ENCODE assay signal across 10 cellular contexts in genomic region chr20:62067547-62068260, GRCh38. TPM values are rescaled to one million over a fixed set of nuclear protein-coding genes. Genes with fewer than 3 reads are reported as not detected.
DNase-seq lines count a peak whose midpoint lies in the region; ATAC-seq, FAIRE-seq and TF ChIP-seq lines count a peak whose summit lies in the region.
"Had no signal": no experiment of that assay in that cellular context is flagged by ENCODE, and none has a peak within 500 bp of the region (broad histone marks: within the 10 kb centered on the region; RNA-seq: fewer than 3 reads in every experiment).

No MANE protein-coding gene starts in this region.

- H3K4me3 ChIP-seq in cardiac muscle cell (no peak overlapping the region), right cardiac atrium (ENCODE audit: low read length) (no peak overlapping the region), iPS-18a (ENCODE audit: low read length) (peak overlapping the region; percentile 88), tibial nerve (peak overlapping the region in 1 of 4 donors; percentile 53)

- no peak for FAIRE-seq in RCC 7860 (lab: Jason Lieb, UNC)

- peaks cover 31% of the 10 kb centered on the region for H3K4me1 Mint-ChIP-seq in activated T-cell treated with anti-CD3 and anti-CD28 coated beads, Interleukin-2, amount 50 U/mL, for 4 hours (ENCODE audit: low read depth)

- DNase-seq in cardiac muscle cell (ENCODE audit: low read depth in 1 of 2, low spot score in 1 of 2) (peak in 1 of 2 donors; percentile 17), right cardiac atrium (no peak), tibial nerve (ENCODE audit: low spot score in 2 of 2) (no peak), mesenteric fat pad (ENCODE audit: low spot score) (no peak), RCC 7860 (ENCODE audit: low spot score) (no peak), KBM-7 (no peak)
- DNase-seq in activated T-cell treated with anti-CD3 and anti-CD28 coated beads, Interleukin-2, amount 50 U/mL, for 4 hours, result no peak
- DNase-seq: occipital lobe, SW 1271 had no signal

- ATAC-seq in right cardiac atrium, result no peak
- no peak for ATAC-seq in activated T-cell treated with anti-CD3 and anti-CD28 coated beads, Interleukin-2, amount 50 U/mL, for 4 hours

- peaks cover 33% of the 10 kb centered on the region for H3K4me1 ChIP-seq in cardiac muscle cell (ENCODE audit: low read depth)
- peaks cover 6% of the 10 kb centered on the region for H3K4me1 ChIP-seq in right cardiac atrium (ENCODE audit: control insufficient read depth, insufficient read depth, low read length)
- peaks cover 18% of the 10 kb centered on the region for H3K4me1 ChIP-seq in iPS-18a (ENCODE audit: control insufficient read depth, low read depth, low read length)
- H3K4me1 ChIP-seq in tibial nerve, result peaks cover 0 to 36% (median 27%) of the 10 kb centered on the region in 4 donors

- peaks cover 1% of the 10 kb centered on the region for H3K36me3 Mint-ChIP-seq in activated T-cell treated with anti-CD3 and anti-CD28 coated beads, Interleukin-2, amount 50 U/mL, for 4 hours (ENCODE audit: insufficient read depth)

- peaks cover 1% of the 10 kb centered on the region for H3K9me3 Mint-ChIP-seq in activated T-cell treated with anti-CD3 and anti-CD28 coated beads, Interleukin-2, amount 50 U/mL, for 4 hours

- WGBS in right cardiac atrium, result 66% methylated on average over 18 of the region's 18 CpGs
- 63 to 67% methylated on average over 15 to 17 of the region's 18 CpGs for WGBS in tibial nerve, 2 donors

- peak overlapping the region; percentile 79 for H3K4me3 Mint-ChIP-seq in activated T-cell treated with anti-CD3 and anti-CD28 coated beads, Interleukin-2, amount 50 U/mL, for 4 hours

- TF ChIP-seq CTCF in cardiac muscle cell (IDR thresholded peaks at IDR 0.05; ENCODE audit: low read depth, low read length), result no peak
- TF ChIP-seq CTCF in tibial nerve (IDR thresholded peaks at IDR 0.05), result no peak

- H3K27me3 Mint-ChIP-seq in activated T-cell treated with anti-CD3 and anti-CD28 coated beads, Interleukin-2, amount 50 U/mL, for 4 hours (ENCODE audit: low read depth), result no peaks in the 10 kb centered on the region

- H3K27me3 ChIP-seq in cardiac muscle cell (no peaks in the 10 kb centered on the region), right cardiac atrium (ENCODE audit: control insufficient read depth, insufficient read depth) (no peaks in the 10 kb centered on the region), iPS-18a (ENCODE audit: control insufficient read depth, insufficient read depth, low read length) (no peaks in the 10 kb centered on the region), tibial nerve (peaks cover 0 to 4% of the 10 kb centered on the region in 2 donors)

- H3K27ac ChIP-seq in cardiac muscle cell, result peak overlapping the region; percentile 96
- no peak overlapping the region for H3K27ac ChIP-seq in right cardiac atrium (ENCODE audit: low read length)
- no peak overlapping the region for H3K27ac ChIP-seq in iPS-18a (ENCODE audit: low read length)
- peak overlapping the region in 3 of 4 donors; percentile 46 to 94 (median 56) for H3K27ac ChIP-seq in tibial nerve

- TF ChIP-seq EP300 in tibial nerve (IDR thresholded peaks at IDR 0.05), result no peak

- in situ Hi-C loops in KBM-7 (cut with MboI; ENCODE audit: low pct_unique_long_range_greater_than_20kb, low sequenced_read_pairs), result no loop called here

- H3K36me3 ChIP-seq in cardiac muscle cell, result no peaks in the 10 kb centered on the region
- H3K36me3 ChIP-seq in iPS-18a (ENCODE audit: control insufficient read depth, low read depth, low read length), result peaks cover under 1% of the 10 kb centered on the region
- no peaks in the 10 kb centered on the region for H3K36me3 ChIP-seq in tibial nerve

- TF ChIP-seq POLR2A in tibial nerve (IDR thresholded peaks at IDR 0.05), result no peak

- intact Hi-C loops in right cardiac atrium (cut with DNase I), result loop anchor here in 3 of 4 donors (5.0 to 10.0 kb wide), 3 partner anchors 50 to 57 kb away; partner anchors contain the start of gene LSM14B (in 2 of the 3)

- H3K9me3 ChIP-seq in cardiac muscle cell (ENCODE audit: low read depth) (no peaks in the 10 kb centered on the region), right cardiac atrium (ENCODE audit: control insufficient read depth, low read length) (no peaks in the 10 kb centered on the region), iPS-18a (ENCODE audit: control insufficient read depth, low read depth, low read length) (no peaks in the 10 kb centered on the region), tibial nerve (peaks cover 0 to 1% (median 0%) of the 10 kb centered on the region in 4 donors)

- peak overlapping the region; percentile 88 for H3K9ac ChIP-seq in iPS-18a (ENCODE audit: low read length)

RNA-seq across cellular contexts. Expression of gene TAF4, which starts 2.0 kb away (rescaled TPM):
- total RNA-seq in cardiac muscle cell, result 8.8 and 21.1 TPM in 2 replicates
- polyA plus RNA-seq in cardiac muscle cell, result 1.5 and 3.7 TPM in 2 replicates
- total RNA-seq in right cardiac atrium, result 10 to 100 TPM in 1 of 4 donors, 1 to 10 TPM in 3; 7.0 to 13.6 (median 8.6) TPM
- 3.8 TPM for polyA plus RNA-seq in right cardiac atrium
- 10 to 100 TPM; 26.4 to 31.1 (median 27.0) TPM for total RNA-seq in activated T-cell treated with anti-CD3 and anti-CD28 coated beads, Interleukin-2, amount 50 U/mL, for 4 hours
- 10 to 100 TPM; 11.2 to 50.4 (median 14.8) TPM for total RNA-seq in tibial nerve
- 13.0 TPM for total RNA-seq in mesenteric fat pad

RNA-seq across cellular contexts. Expression of gene LSM14B, which starts 54.6 kb away (rescaled TPM):
- total RNA-seq in cardiac muscle cell, result 63.3 and 71.8 TPM in 2 replicates
- polyA plus RNA-seq in cardiac muscle cell, result 6.5 and 7.5 TPM in 2 replicates
- total RNA-seq in right cardiac atrium, result 10 to 100 TPM; 32.9 to 45.7 (median 40.9) TPM
- polyA plus RNA-seq in right cardiac atrium, result 27.6 TPM
- total RNA-seq in activated T-cell treated with anti-CD3 and anti-CD28 coated beads, Interleukin-2, amount 50 U/mL, for 4 hours, result 10 to 100 TPM; 35.2 to 41.3 (median 40.9) TPM
- total RNA-seq in tibial nerve, result 10 to 100 TPM; 23.8 to 32.6 (median 28.5) TPM
- 23.7 TPM for total RNA-seq in mesenteric fat pad

Comparison
In these comparisons a context has a peak if more than half of its experiments do, and no peak if none do; other contexts are left out.
1. H3K27ac ChIP-seq: peak in cardiac muscle cell (single experiment) and tibial nerve (3 of 4); none in right cardiac atrium (single experiment) and iPS-18a (single experiment).